9 cellular contexts compared by ENCODE assay signal in genomic region chr1:170670751-170671628, GRCh38. TPM values are rescaled to one million over a fixed set of nuclear protein-coding genes. Genes with fewer than 3 reads are reported as not detected.
DNase-seq lines count a peak whose midpoint lies in the region; ATAC-seq lines count a peak whose summit lies in the region.
"Had no signal": no experiment of that assay in that cellular context is flagged by ENCODE, and none has a peak within 500 bp of the region (broad histone marks: within the 10 kb centered on the region; RNA-seq: fewer than 3 reads in every experiment).

No MANE protein-coding gene starts in this region.

- peaks cover 6% of the 10 kb centered on the region for H3K4me1 ChIP-seq in iPS-15b (ENCODE audit: control insufficient read depth, insufficient read depth, low read length)

- H3K27ac Mint-ChIP-seq in activated naive CD8-positive, alpha-beta T cell treated with anti-CD3 and anti-CD28 coated beads, Interleukin-2, amount 50 U/mL, for 24 hours = no peak overlapping the region
- H3K27ac Mint-ChIP-seq in stimulated activated memory B cell treated with anti-CD40 and anti-IgM and Interleukin-4, amounts not matched to agents 10 μg/mL and 1 μg/mL and 100 μg/mL, for 72 hours = no peak overlapping the region
- peak overlapping the region in 1 of 10 donors; percentile 7 for H3K27ac Mint-ChIP-seq in naive thymus-derived CD8-positive, alpha-beta T cell
- H3K27ac Mint-ChIP-seq: stimulated activated naive CD8-positive, alpha-beta T cell treated with anti-CD3 and anti-CD28 coated beads, Interleukin-15, Interleukin-2, amounts not matched to agents 100 ng/mL and 50 ng/mL, for 24 hours had no signal

- POLR2A ChIA-PET in naive thymus-derived CD8-positive, alpha-beta T cell (lab: Charles Lee) = no interaction called here

- no peaks in the 10 kb centered on the region for H3K36me3 ChIP-seq in iPS-15b (ENCODE audit: control insufficient read depth, insufficient read depth, low read length)

- H3K4me1 Mint-ChIP-seq in activated naive CD8-positive, alpha-beta T cell treated with anti-CD3 and anti-CD28 coated beads, Interleukin-2, amount 50 U/mL, for 24 hours = peaks cover 7% of the 10 kb centered on the region
- H3K4me1 Mint-ChIP-seq in stimulated activated memory B cell treated with anti-CD40 and anti-IgM and Interleukin-4, amounts not matched to agents 10 μg/mL and 1 μg/mL and 100 μg/mL, for 72 hours = peaks cover 7% of the 10 kb centered on the region
- H3K4me1 Mint-ChIP-seq in naive thymus-derived CD8-positive, alpha-beta T cell = peaks cover 2 to 26% (median 15%) of the 10 kb centered on the region in 4 donors

- no peak overlapping the region for H3K9ac ChIP-seq in iPS-15b (ENCODE audit: low read depth, low read length)

- H3K9me3 ChIP-seq in iPS-15b (ENCODE audit: control insufficient read depth, insufficient read depth, low read length) = no peaks in the 10 kb centered on the region

- H3K36me3 Mint-ChIP-seq in activated naive CD8-positive, alpha-beta T cell treated with anti-CD3 and anti-CD28 coated beads, Interleukin-2, amount 50 U/mL, for 24 hours (ENCODE audit: low read depth) = no peaks in the 10 kb centered on the region
- H3K36me3 Mint-ChIP-seq in stimulated activated memory B cell treated with anti-CD40 and anti-IgM and Interleukin-4, amounts not matched to agents 10 μg/mL and 1 μg/mL and 100 μg/mL, for 72 hours = no peaks in the 10 kb centered on the region
- H3K36me3 Mint-ChIP-seq in naive thymus-derived CD8-positive, alpha-beta T cell = peaks cover 0 to 10% (median 0%) of the 10 kb centered on the region in 3 donors

- peaks cover 77% of the 10 kb centered on the region for H3K27me3 Mint-ChIP-seq in activated naive CD8-positive, alpha-beta T cell treated with anti-CD3 and anti-CD28 coated beads, Interleukin-2, amount 50 U/mL, for 24 hours
- peaks cover 76% of the 10 kb centered on the region for H3K27me3 Mint-ChIP-seq in stimulated activated memory B cell treated with anti-CD40 and anti-IgM and Interleukin-4, amounts not matched to agents 10 μg/mL and 1 μg/mL and 100 μg/mL, for 72 hours
- peaks cover 47 to 79% (median 72%) of the 10 kb centered on the region in 5 donors for H3K27me3 Mint-ChIP-seq in naive thymus-derived CD8-positive, alpha-beta T cell

- H3K9me3 Mint-ChIP-seq in activated naive CD8-positive, alpha-beta T cell treated with anti-CD3 and anti-CD28 coated beads, Interleukin-2, amount 50 U/mL, for 24 hours = no peaks in the 10 kb centered on the region
- H3K9me3 Mint-ChIP-seq in stimulated activated memory B cell treated with anti-CD40 and anti-IgM and Interleukin-4, amounts not matched to agents 10 μg/mL and 1 μg/mL and 100 μg/mL, for 72 hours = no peaks in the 10 kb centered on the region
- H3K9me3 Mint-ChIP-seq in naive thymus-derived CD8-positive, alpha-beta T cell = peaks cover 0 to 5% (median 0%) of the 10 kb centered on the region in 9 donors
- H3K9me3 Mint-ChIP-seq: stimulated activated naive CD8-positive, alpha-beta T cell treated with anti-CD3 and anti-CD28 coated beads, Interleukin-15, Interleukin-2, amounts not matched to agents 100 ng/mL and 50 ng/mL, for 24 hours had no signal

- H3K4me3 Mint-ChIP-seq in activated naive CD8-positive, alpha-beta T cell treated with anti-CD3 and anti-CD28 coated beads, Interleukin-2, amount 50 U/mL, for 24 hours = no peak overlapping the region
- no peak overlapping the region for H3K4me3 Mint-ChIP-seq in stimulated activated memory B cell treated with anti-CD40 and anti-IgM and Interleukin-4, amounts not matched to agents 10 μg/mL and 1 μg/mL and 100 μg/mL, for 72 hours
- H3K4me3 Mint-ChIP-seq in naive thymus-derived CD8-positive, alpha-beta T cell = no peak overlapping the region
- H3K4me3 Mint-ChIP-seq: stimulated activated naive CD8-positive, alpha-beta T cell treated with anti-CD3 and anti-CD28 coated beads, Interleukin-15, Interleukin-2, amounts not matched to agents 100 ng/mL and 50 ng/mL, for 24 hours had no signal

- peak; percentile 53 for DNase-seq in activated naive CD8-positive, alpha-beta T cell treated with anti-CD3 and anti-CD28 coated beads, Interleukin-2, amount 50 U/mL, for 24 hours
- peak in 2 of 3 experiments; percentile 4 to 39 for DNase-seq in stimulated activated CD4-positive, alpha-beta T cell treated with anti-CD3 and anti-CD28 coated beads, TNF-alpha, amount 100 ng/mL, for 24 hours (ENCODE audit: low read depth in 3 of 3)
- no peak for DNase-seq in NCI-H345 (lab: John Stamatoyannopoulos, UW)
- no peak for DNase-seq in naive thymus-derived CD8-positive, alpha-beta T cell

- H3K27me3 ChIP-seq in iPS-15b (ENCODE audit: control insufficient read depth, insufficient read depth, low read length) = peaks cover 81% of the 10 kb centered on the region

- ATAC-seq in GM21360 (IDR thresholded peaks at IDR 0.05; ENCODE audit: unreplicated experiment) (peak; percentile 81), HG02840 (IDR thresholded peaks at IDR 0.05; ENCODE audit: low FRiP score, unreplicated experiment) (no peak)
- no peak for ATAC-seq in activated naive CD8-positive, alpha-beta T cell treated with anti-CD3 and anti-CD28 coated beads, Interleukin-2, amount 50 U/mL, for 24 hours
- ATAC-seq in stimulated activated memory B cell treated with anti-CD40 and anti-IgM and Interleukin-4, amounts not matched to agents 10 μg/mL and 1 μg/mL and 100 μg/mL, for 72 hours = no peak
- ATAC-seq in naive thymus-derived CD8-positive, alpha-beta T cell = no peak

- peak overlapping the region; percentile 33 for H3K4me3 ChIP-seq in iPS-15b (ENCODE audit: low read depth, low read length)

RNA-seq across cellular contexts. Expression of gene PRRX1, which starts 7.1 kb away (rescaled TPM):
- not detected for total RNA-seq in naive thymus-derived CD8-positive, alpha-beta T cell
- not detected for polyA plus RNA-seq in naive thymus-derived CD8-positive, alpha-beta T cell

Comparison
In these comparisons a context has a peak if more than half of its experiments do, and no peak if none do; other contexts are left out.
1. DNase-seq: peak in activated naive CD8-positive, alpha-beta T cell treated with anti-CD3 and anti-CD28 coated beads, Interleukin-2, amount 50 U/mL, for 24 hours (single experiment) and stimulated activated CD4-positive, alpha-beta T cell treated with anti-CD3 and anti-CD28 coated beads, TNF-alpha, amount 100 ng/mL, for 24 hours (2 of 3); none in NCI-H345 (single experiment) and naive thymus-derived CD8-positive, alpha-beta T cell (0 of 10).